1 cellular context compared by ENCODE assay signal in the genomic region with DNA sequence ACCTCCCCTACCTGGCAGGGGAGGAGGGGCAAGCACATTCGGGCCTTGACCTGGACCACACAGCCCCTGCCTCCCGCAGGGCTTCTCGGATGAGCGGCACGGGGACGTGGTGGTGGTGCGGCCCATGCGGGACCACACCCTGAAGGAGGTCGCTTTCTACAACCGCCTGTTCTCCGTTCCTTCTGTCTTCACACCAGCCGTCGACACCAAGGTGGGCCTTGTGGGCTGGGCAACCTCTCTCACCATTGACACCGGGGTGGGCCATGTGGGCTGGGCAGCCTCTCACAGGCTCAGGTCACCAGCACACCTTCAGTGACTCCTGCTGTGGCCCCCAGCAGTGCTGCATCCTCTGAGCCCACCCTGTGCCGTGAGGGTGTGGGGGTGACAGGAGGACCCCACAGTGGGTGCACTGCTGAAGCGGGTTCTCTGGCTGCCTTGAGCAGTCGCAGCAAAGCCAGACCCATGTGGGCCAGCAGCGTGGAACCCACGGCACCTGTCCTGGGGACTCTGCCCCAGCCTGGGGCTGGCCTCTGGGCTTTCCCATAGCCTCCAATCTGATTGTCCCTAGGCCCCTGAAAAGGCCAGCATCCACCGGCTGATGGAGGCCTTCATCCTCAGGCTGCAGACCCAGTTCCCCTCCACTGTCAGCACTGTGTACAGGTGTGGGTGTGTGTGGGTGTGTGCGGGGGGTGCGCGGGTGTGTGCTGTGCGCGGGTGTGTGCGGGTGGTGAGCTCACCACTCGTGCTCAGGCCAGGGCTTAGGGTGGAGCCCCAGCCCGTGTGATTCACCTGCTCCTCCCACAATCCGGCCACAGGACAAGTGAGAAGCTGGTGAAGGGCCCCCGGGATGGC.
TF ChIP-seq lines count a peak whose summit lies in the region.

No MANE protein-coding gene starts in this region.

TF ChIP-seq in K562, 482 proteins besides CTCF, POLR2A, EP300 and RAD21:
- TF ChIP-seq HNRNPLL (IDR thresholded peaks at IDR 0.05; ENCODE audit: low read depth, low read length, poor library complexity, severe bottlenecking): peak; percentile 65
- TF ChIP-seq POLR2G (IDR thresholded peaks at IDR 0.05; ENCODE audit: low read depth, low read length): peak; percentile 84
- no peak for TF ChIP-seq STAT5A (IDR thresholded peaks at IDR 0.05; ENCODE audit: borderline replicate concordance, low read length)
- TF ChIP-seq ZBTB7A (IDR thresholded peaks at IDR 0.05; ENCODE audit: borderline replicate concordance, control insufficient read depth, low read depth, low read length): peak; percentile 24; the same call in 1 of the 2 replicates
- peak; percentile 52; the same call in 1 of the 2 replicates for TF ChIP-seq RBFOX2 (IDR thresholded peaks at IDR 0.05; ENCODE audit: low read depth, low read length)
- no peak for TF ChIP-seq NR1H2 (CRISPR knock-in tag; IDR thresholded peaks at IDR 0.05)
- no peak for TF ChIP-seq CHD4 (IDR thresholded peaks at IDR 0.05; ENCODE audit: insufficient read depth, insufficient replicate concordance, low read depth, low read length, poor library complexity, severe bottlenecking)
- peak in 1 of 2 experiments; percentile 13; a peak in 1 of 4 replicates for TF ChIP-seq FOXA3 (CRISPR knock-in tag; conservative IDR thresholded peaks at IDR 0.05 in 1 of 2, IDR thresholded peaks at IDR 0.05 in 1 of 2)
- no peak for TF ChIP-seq KAT7 (CRISPR knock-in tag; IDR thresholded peaks at IDR 0.05; ENCODE audit: borderline replicate concordance)
- TF ChIP-seq TCFL5 (CRISPR knock-in tag; conservative IDR thresholded peaks at IDR 0.05): no peak
- TF ChIP-seq ZNF79 (CRISPR knock-in tag; IDR thresholded peaks at IDR 0.05; ENCODE audit: low read depth): no peak
- peak; percentile 90 for TF ChIP-seq EGR1 (conservative IDR thresholded peaks at IDR 0.05)
- TF ChIP-seq PCBP1 (IDR thresholded peaks at IDR 0.05; ENCODE audit: low read depth, low read length, poor library complexity, severe bottlenecking): peak; percentile 13
- TF ChIP-seq, protein P1, sequence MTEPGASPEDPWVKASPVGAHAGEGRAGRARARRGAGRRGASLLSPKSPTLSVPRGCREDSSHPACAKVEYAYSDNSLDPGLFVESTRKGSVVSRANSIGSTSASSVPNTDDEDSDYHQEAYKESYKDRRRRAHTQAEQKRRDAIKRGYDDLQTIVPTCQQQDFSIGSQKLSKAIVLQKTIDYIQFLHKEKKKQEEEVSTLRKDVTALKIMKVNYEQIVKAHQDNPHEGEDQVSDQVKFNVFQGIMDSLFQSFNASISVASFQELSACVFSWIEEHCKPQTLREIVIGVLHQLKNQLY (CRISPR knock-in tag; conservative IDR thresholded peaks at IDR 0.05): no peak
- TF ChIP-seq SUPT5H (IDR thresholded peaks at IDR 0.05): peak; percentile 35; the same call in 1 of the 2 replicates
- TF ChIP-seq, protein P2, sequence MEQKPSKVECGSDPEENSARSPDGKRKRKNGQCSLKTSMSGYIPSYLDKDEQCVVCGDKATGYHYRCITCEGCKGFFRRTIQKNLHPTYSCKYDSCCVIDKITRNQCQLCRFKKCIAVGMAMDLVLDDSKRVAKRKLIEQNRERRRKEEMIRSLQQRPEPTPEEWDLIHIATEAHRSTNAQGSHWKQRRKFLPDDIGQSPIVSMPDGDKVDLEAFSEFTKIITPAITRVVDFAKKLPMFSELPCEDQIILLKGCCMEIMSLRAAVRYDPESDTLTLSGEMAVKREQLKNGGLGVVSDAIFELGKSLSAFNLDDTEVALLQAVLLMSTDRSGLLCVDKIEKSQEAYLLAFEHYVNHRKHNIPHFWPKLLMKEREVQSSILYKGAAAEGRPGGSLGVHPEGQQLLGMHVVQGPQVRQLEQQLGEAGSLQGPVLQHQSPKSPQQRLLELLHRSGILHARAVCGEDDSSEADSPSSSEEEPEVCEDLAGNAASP (IDR thresholded peaks at IDR 0.05): no peak
- no peak for TF ChIP-seq ZKSCAN8 (CRISPR knock-in tag; IDR thresholded peaks at IDR 0.05)
- TF ChIP-seq FOS (IDR thresholded peaks at IDR 0.05; ENCODE audit: extremely low read depth, insufficient read length): no peak
- TF ChIP-seq DMBX1 (CRISPR knock-in tag; IDR thresholded peaks at IDR 0.05; ENCODE audit: borderline replicate concordance): no peak
- no peak for TF ChIP-seq ZNF57 (CRISPR knock-in tag; IDR thresholded peaks at IDR 0.05)
- TF ChIP-seq FOXJ2 (tag; IDR thresholded peaks at IDR 0.05): no peak
- TF ChIP-seq STAT5B (CRISPR knock-in tag; IDR thresholded peaks at IDR 0.05): no peak
- TF ChIP-seq ZNF174 (CRISPR knock-in tag; IDR thresholded peaks at IDR 0.05): no peak
- no peak for TF ChIP-seq CREM (IDR thresholded peaks at IDR 0.05; ENCODE audit: low read depth)
- no peak; the same call in 1 of the 2 replicates for TF ChIP-seq TAF15 (IDR thresholded peaks at IDR 0.05; ENCODE audit: low read depth, low read length)
- TF ChIP-seq RBM22 (IDR thresholded peaks at IDR 0.05; ENCODE audit: low read depth, low read length, poor library complexity, severe bottlenecking): peak; percentile 97
- 0 out of 2 replicates have a peak, but pooled peaks have one; percentile 55 for TF ChIP-seq PTBP1 (IDR thresholded peaks at IDR 0.05; ENCODE audit: low read depth, low read length)
- TF ChIP-seq, protein P3, sequence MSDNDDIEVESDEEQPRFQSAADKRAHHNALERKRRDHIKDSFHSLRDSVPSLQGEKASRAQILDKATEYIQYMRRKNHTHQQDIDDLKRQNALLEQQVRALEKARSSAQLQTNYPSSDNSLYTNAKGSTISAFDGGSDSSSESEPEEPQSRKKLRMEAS (CRISPR knock-in tag; IDR thresholded peaks at IDR 0.05): peak; percentile 18; the same call in 1 of the 2 replicates
